In the genomic region with DNA sequence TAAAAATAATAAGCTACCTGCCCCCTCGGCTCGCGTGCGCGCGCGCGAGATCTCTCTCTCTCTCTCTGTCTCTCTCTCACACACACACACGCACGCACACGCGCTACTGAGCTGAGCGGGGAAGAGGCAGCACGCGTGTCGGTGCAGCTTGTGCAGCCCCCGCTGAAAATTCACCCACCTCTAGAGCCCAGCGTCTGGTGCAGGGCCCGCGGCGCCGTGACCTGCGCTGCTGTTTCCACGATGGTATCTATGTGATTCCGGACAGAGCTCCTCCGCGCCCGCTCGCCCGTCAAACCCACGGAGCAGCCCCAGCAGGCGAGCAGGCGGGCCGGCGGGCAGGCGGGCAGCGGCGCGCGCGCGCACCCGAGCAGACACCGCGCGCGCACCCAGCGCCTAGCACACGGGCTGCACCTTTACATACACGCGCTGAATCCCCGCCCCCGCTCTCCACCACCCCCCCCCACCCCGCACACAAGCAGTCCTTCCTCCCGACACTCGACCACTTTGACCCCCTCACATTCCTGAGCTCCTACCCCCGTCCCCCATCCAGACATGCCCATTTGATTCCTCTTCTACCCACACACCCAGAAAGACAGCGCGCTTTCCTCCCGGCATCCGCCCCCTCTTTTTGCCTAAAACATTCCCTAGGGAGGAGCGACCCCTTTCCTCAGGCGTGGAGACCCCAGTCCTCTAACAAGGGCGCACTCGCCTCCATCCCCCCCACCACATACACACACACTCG, we compare ENCODE assay signal across 8 cellular contexts. TPM values are rescaled to one million over a fixed set of nuclear protein-coding genes. Genes with fewer than 3 reads are reported as not detected.
DNase-seq lines count a peak whose midpoint lies in the region; ATAC-seq, FAIRE-seq and TF ChIP-seq lines count a peak whose summit lies in the region.

No MANE protein-coding gene starts in this region.

- H3K79me2 ChIP-seq in keratinocyte (ENCODE audit: control insufficient read depth, insufficient read depth, low read length), result no peaks in the 10 kb centered on the region

- H3K4me3 ChIP-seq in HUES6 (ENCODE audit: low read depth, low read length) (peak overlapping the region; percentile 99), keratinocyte (ENCODE audit: control insufficient read depth in 2 of 3, extremely low read depth in 1 of 3, insufficient read depth in 2 of 3, low read depth in 1 of 3, low read length in 3 of 3) (peak overlapping the region; percentile 12 to 48 (median 27)), skeletal muscle cell (ENCODE audit: low read depth, low read length) (peak overlapping the region; percentile 54)

- no peak for FAIRE-seq in keratinocyte (lab: Jason Lieb, UNC)

- peaks cover 7% of the 10 kb centered on the region for H3K36me3 Mint-ChIP-seq in brain

- H3K9me1 ChIP-seq in keratinocyte (ENCODE audit: control insufficient read depth, extremely low read depth, insufficient read depth, low read length), result no peaks in the 10 kb centered on the region

- TF ChIP-seq CTCF in brain (conservative IDR thresholded peaks at IDR 0.05), result no peak
- no peak for TF ChIP-seq CTCF in keratinocyte (optimal IDR thresholded peaks at IDR 0.05 in 1 of 3, IDR thresholded peaks at IDR 0.05 in 1 of 3, conservative IDR thresholded peaks at IDR 0.05 in 1 of 3; ENCODE audit: extremely low read depth in 1 of 3, insufficient read depth in 2 of 3, low read length in 3 of 3)

- peaks cover 37% of the 10 kb centered on the region for H3K27me3 ChIP-seq in HUES6 (ENCODE audit: control insufficient read depth, insufficient read depth, low read length)
- peaks cover 17% of the 10 kb centered on the region for H3K27me3 ChIP-seq in keratinocyte (ENCODE audit: control insufficient read depth, extremely low read depth, insufficient read depth, low read length)

- no peak overlapping the region for H3K27ac ChIP-seq in HUES6 (ENCODE audit: low read depth, low read length)
- no peak overlapping the region for H3K27ac ChIP-seq in keratinocyte (ENCODE audit: control insufficient read depth, insufficient read depth, low read length)

- no peaks in the 10 kb centered on the region for H3K36me3 ChIP-seq in HUES6 (ENCODE audit: control insufficient read depth, insufficient read depth, low read length)
- no peaks in the 10 kb centered on the region for H3K36me3 ChIP-seq in keratinocyte (ENCODE audit: control insufficient read depth in 2 of 2, extremely low read depth in 1 of 2, insufficient read depth in 2 of 2, low read length in 2 of 2)

- H3K27me3 Mint-ChIP-seq in brain, result peaks cover 8% of the 10 kb centered on the region

- dilution Hi-C loops in keratinocyte (cut with MboI; ENCODE audit: extremely low pct_ligation_motif_present, low sequenced_read_pairs), result no loop called here

- peak overlapping the region; percentile 53 for H2AFZ ChIP-seq in keratinocyte (ENCODE audit: control insufficient read depth, low read length)

- H3K4me1 ChIP-seq in HUES6 (ENCODE audit: control insufficient read depth, insufficient read depth, low read length), result peaks cover 15% of the 10 kb centered on the region
- H3K4me1 ChIP-seq in keratinocyte (ENCODE audit: control insufficient read depth, extremely low read depth, insufficient read depth, low read length), result peaks cover 2% of the 10 kb centered on the region

- H4K20me1 ChIP-seq in keratinocyte (ENCODE audit: control insufficient read depth, extremely low read depth, insufficient read depth, low read length), result no peaks in the 10 kb centered on the region

- DNase-seq in keratinocyte (ENCODE audit: low read depth, low spot score) (no peak), skeletal muscle cell (ENCODE audit: low read depth) (no peak), OCI-M1 (lab: John Stamatoyannopoulos, UW) (no peak), germinal center (ENCODE audit: low spot score) (no peak)

- ATAC-seq in HG02763 (IDR thresholded peaks at IDR 0.05; ENCODE audit: unreplicated experiment) (no peak), GM19395 (IDR thresholded peaks at IDR 0.05; ENCODE audit: unreplicated experiment) (no peak)

- H3K4me2 ChIP-seq in keratinocyte (ENCODE audit: control insufficient read depth, extremely low read depth, insufficient read depth, low read depth, low read length), result peak overlapping the region; percentile 64

- peaks cover 0 to 6% (median 4%) of the 10 kb centered on the region in 5 experiments for H3K9me3 Mint-ChIP-seq in brain

- H3K27ac Mint-ChIP-seq in brain, result peak overlapping the region in 4 of 5 experiments; percentile 64 to 94 (median 82)

- peak overlapping the region; percentile 84 to 94 (median 90) for H3K4me3 Mint-ChIP-seq in brain

- H3K4me1 Mint-ChIP-seq in brain, result peaks cover 8% of the 10 kb centered on the region

- H3K9ac ChIP-seq in HUES6 (ENCODE audit: low read length), result peak overlapping the region; percentile 64
- no peak overlapping the region for H3K9ac ChIP-seq in keratinocyte (ENCODE audit: control insufficient read depth, extremely low read depth, insufficient read depth, low read length)

- no peaks in the 10 kb centered on the region; the same call in 1 of the 2 replicates for H3K9me3 ChIP-seq in HUES6 (ENCODE audit: control insufficient read depth, insufficient read depth, low read depth, low read length)
- no peaks in the 10 kb centered on the region for H3K9me3 ChIP-seq in keratinocyte (ENCODE audit: control insufficient read depth, low read depth, low read length)

RNA-seq across cellular contexts. Expression of gene SLITRK4, which starts 1.0 kb away (rescaled TPM):
- polyA plus RNA-seq in brain (ENCODE audit: insufficient read depth, low read depth, low replicate concordance) (1.7 TPM), keratinocyte (0.01 TPM in 2 of 3 replicates, not detected in the other)
- polyA plus RNA-seq in keratinocyte (2011; ENCODE audit: low read depth), result 0.11 TPM
- 0.02 TPM in 1 of 2 replicates, not detected in the other for polyA plus RNA-seq in keratinocyte (2011; cell fraction: cytosol; rRNA removed)
- not detected in 2 replicates for polyA plus RNA-seq in keratinocyte (2011; cell fraction: nucleus; rRNA removed)
- 0.01 TPM in 1 of 2 replicates, not detected in the other for polyA plus RNA-seq in keratinocyte (2012; ENCODE audit: low replicate concordance)
- polyA minus RNA-seq in keratinocyte, result not detected in 3 replicates
- polyA minus RNA-seq in keratinocyte (2011; cell fraction: cytosol; rRNA and poly(A)+ RNA removed), result not detected
- not detected in 2 replicates for polyA minus RNA-seq in keratinocyte (2011; cell fraction: nucleus; rRNA and poly(A)+ RNA removed)

Comparison
In these comparisons a context has a peak if more than half of its experiments do, and no peak if none do; other contexts are left out.
1. H3K4me3 ChIP-seq: peak in every context shown above with its lines; median percentile 99 in HUES6; 54 in skeletal muscle cell; 27 in keratinocyte.